Comparison of ENCODE assay signal across 15 cellular contexts in genomic region chr12:80925237-80925636, GRCh38. TPM values are rescaled to one million over a fixed set of nuclear protein-coding genes. Genes with fewer than 3 reads are reported as not detected.
DNase-seq lines count a peak whose midpoint lies in the region; ATAC-seq and TF ChIP-seq lines count a peak whose summit lies in the region.
"Had no signal": no experiment of that assay in that cellular context is flagged by ENCODE, and none has a peak within 500 bp of the region (broad histone marks: within the 10 kb centered on the region; RNA-seq: fewer than 3 reads in every experiment).

No MANE protein-coding gene starts in this region.

- no peak for TF ChIP-seq CTCF in VCaP (conservative IDR thresholded peaks at IDR 0.05)

- no peak for DNase-seq in Right ventricle myocardium superior
- DNase-seq in left cardiac atrium, result no peak
- DNase-seq in left lobe of liver (ENCODE audit: low spot score), result no peak
- no peak for DNase-seq in NCI-H748 treated with DMSO at 0.1 percent for 48 hours (lab: John Stamatoyannopoulos, UW)
- DNase-seq in DMS153 (lab: John Stamatoyannopoulos, UW), result no peak
- DNase-seq in ecto neural progenitor cell (ENCODE audit: low spot score), result no peak
- DNase-seq: C1 segment of cervical spinal cord, EL, NCI-H1105, NCI-H187, NCI-H446 treated with DMSO at 0.1 percent for 48 hours, NCI-H774, SK-N-SH had no signal

- peak overlapping the region; percentile 56 for H3K27ac ChIP-seq in VCaP

- intact Hi-C loops in Right ventricle myocardium superior (cut with DNase I) (no loop called here), left cardiac atrium (cut with DNase I) (no loop called here)

- peak; percentile 80 for ATAC-seq in Right ventricle myocardium superior (ENCODE audit: poor library complexity)
- ATAC-seq in left cardiac atrium, result no peak
- peak; percentile 25 for ATAC-seq in left lobe of liver
- ATAC-seq: Panc1 had no signal

RNA-seq across cellular contexts. Expression of gene LIN7A, which starts 12.5 kb away (rescaled TPM):
- 9.8 TPM for total RNA-seq in Right ventricle myocardium superior
- 10 to 100 TPM; 13.6 to 16.1 TPM for total RNA-seq in left cardiac atrium
- 9.5 TPM for total RNA-seq in left lobe of liver

Comparison
In these comparisons a context has a peak if more than half of its experiments do, and no peak if none do; other contexts are left out.
1. ATAC-seq: peak in Right ventricle myocardium superior (single experiment) and left lobe of liver (single experiment); none in left cardiac atrium (0 of 2).